8 cellular contexts compared by ENCODE assay signal in genomic region chr4:83012631-83013419, GRCh38. TPM values are rescaled to one million over a fixed set of nuclear protein-coding genes. Genes with fewer than 3 reads are reported as not detected.
DNase-seq lines count a peak whose midpoint lies in the region; ATAC-seq and TF ChIP-seq lines count a peak whose summit lies in the region.

No MANE protein-coding gene starts in this region.

- WGBS in IMR-90 (ENCODE audit: extremely low coverage in 2 of 2, insufficient read length in 1 of 2), 2 experiments = 1% methylated on average over 34 of the region's 80 CpGs; no CpG with 5 or more reads in 1 of the 2 experiments

- H3K9me3 ChIP-seq in IMR-90 (ENCODE audit: control insufficient read depth, insufficient read depth, low read length) (no peaks in the 10 kb centered on the region), OCI-LY7 (ENCODE audit: low read length) (no peaks in the 10 kb centered on the region), mucosa of rectum (ENCODE audit: control insufficient read depth in 2 of 2, low read length in 2 of 2) (no peaks in the 10 kb centered on the region)

- H3K23ac ChIP-seq in IMR-90 (ENCODE audit: low read depth, low read length) = peak overlapping the region; percentile 78

- H3K27ac ChIP-seq in IMR-90 (ENCODE audit: insufficient read depth, low read length) = peak overlapping the region; percentile 75
- H3K27ac ChIP-seq in OCI-LY7 (ENCODE audit: low read depth, low read length, poor library complexity, severe bottlenecking) = peak overlapping the region; percentile 92
- peak overlapping the region; percentile 74 to 79 for H3K27ac ChIP-seq in mucosa of rectum (ENCODE audit: low read depth in 2 of 2, low read length in 2 of 2)

- no peaks in the 10 kb centered on the region for H3K9me2 ChIP-seq in OCI-LY7 (ENCODE audit: insufficient read depth, low read length)

- H3K56ac ChIP-seq in IMR-90 (ENCODE audit: extremely low read depth, insufficient read depth, low read length) = peak overlapping the region; percentile 41

- no peaks in the 10 kb centered on the region for H4K20me1 ChIP-seq in IMR-90 (ENCODE audit: insufficient read depth, low read length)
- peaks cover 7% of the 10 kb centered on the region; the same call in 1 of the 2 replicates for H4K20me1 ChIP-seq in OCI-LY7 (ENCODE audit: insufficient read depth, low read length)

- TF ChIP-seq RAD21 in IMR-90 (IDR thresholded peaks at IDR 0.05; ENCODE audit: low read length) = peak; percentile 44

- CTCF ChIA-PET in IMR-90 (lab: Yijun Ruan, JAX) (interaction anchor here (0.9 to 1.0 kb wide), 3 partner anchors 10 to 131 kb away, joined by 3 to 4 read pairs (median 3); no protein-coding TSS in a partner anchor), OCI-LY7 (lab: Charles Lee; ENCODE audit: unreplicated experiment) (interaction anchor here (0.8 to 1.2 kb wide), 2 partner anchors 22 to 113 kb away, joined by 3 to 4 read pairs; partner anchors contain the start of gene COPS4)

- peaks cover 45% of the 10 kb centered on the region for H3K79me2 ChIP-seq in OCI-LY7 (ENCODE audit: insufficient read depth, low read depth, low read length)

- no peaks in the 10 kb centered on the region for H3K27me3 ChIP-seq in IMR-90 (ENCODE audit: control insufficient read depth, insufficient read depth, low read length)
- H3K27me3 ChIP-seq in mucosa of rectum (ENCODE audit: control insufficient read depth in 2 of 2, insufficient read depth in 2 of 2, low read length in 2 of 2) = no peaks in the 10 kb centered on the region

- in situ Hi-C loops in IMR-90 (cut with MboI; ENCODE audit: low sequenced_read_pairs) = no loop called here

- DNase-seq in DMS153 (lab: John Stamatoyannopoulos, UW) (peak; percentile 98), IMR-90 (peak; percentile 97), OCI-LY7 (ENCODE audit: low spot score) (peak; percentile 99), activated T-cell treated with anti-CD3 and anti-CD28 coated beads for 48 hours (ENCODE audit: low read depth) (peak; percentile 98), erythroblast (lab: John Stamatoyannopoulos, UW) (peak; percentile 98 to 99)
- peak; percentile 97 for DNase-seq in stimulated activated CD8-positive, alpha-beta memory T cell treated with anti-CD3 and anti-CD28 coated beads, Interleukin-4, amount 100 ng/mL, for 48 hours

- peak overlapping the region; percentile 74 for H3K14ac ChIP-seq in IMR-90 (replicated peaks; ENCODE audit: low read depth, low read length)

- peak overlapping the region; percentile 70 for H3K4me3 ChIP-seq in IMR-90 (ENCODE audit: insufficient read depth, low read depth, low read length)
- H3K4me3 ChIP-seq in OCI-LY7 (ENCODE audit: low read depth, low read length, poor library complexity, severe bottlenecking) = peak overlapping the region; percentile 97
- H3K4me3 ChIP-seq in mucosa of rectum (ENCODE audit: low read length in 2 of 2) = peak overlapping the region; percentile 82 to 92

- H4K8ac ChIP-seq in IMR-90 (ENCODE audit: low read depth in 2 of 2, low read length in 2 of 2) = peak overlapping the region; percentile 65 to 92

- H3K4me2 ChIP-seq in IMR-90 (ENCODE audit: low read depth, low read length) = peak overlapping the region; percentile 83
- peak overlapping the region; percentile 96 for H3K4me2 ChIP-seq in OCI-LY7 (ENCODE audit: low read length)

- peak overlapping the region; percentile 30; the same call in 1 of the 2 replicates for H2BK20ac ChIP-seq in IMR-90 (ENCODE audit: low read depth, low read length)

- BruUV-seq in IMR-90 (replicated peaks; lab: Mats Ljungman, UMichigan) = no TSS peak
- no TSS peak for BruUV-seq in OCI-LY7 (replicated peaks; lab: Mats Ljungman, UMichigan)

- peak; percentile 68 for TF ChIP-seq POLR2A in IMR-90 (IDR thresholded peaks at IDR 0.05; ENCODE audit: low read depth, low read length)
- peak; percentile 80 for TF ChIP-seq POLR2A in erythroblast (IDR thresholded peaks at IDR 0.05; ENCODE audit: low read length)

- POLR2A ChIA-PET in IMR-90 (lab: Charles Lee; ENCODE audit: unreplicated experiment) (interaction anchor here (1.2 kb wide), 1 partner anchor 22 kb away, joined by 7 read pairs; the partner anchor contains the start of gene COPS4), OCI-LY7 (lab: Charles Lee) (interaction anchor here (0.6 to 3.5 kb wide), 14 partner anchors 10 to 192 kb away, joined by 3 to 41 read pairs (median 4); partner anchors contain the start of genes COPS4 and THAP9)

- H3K9ac ChIP-seq in IMR-90 (ENCODE audit: low read depth, low read length) = peak overlapping the region; percentile 86
- H3K9ac ChIP-seq in mucosa of rectum (ENCODE audit: low read depth in 1 of 2, low read length in 2 of 2) = peak overlapping the region; percentile 74 to 80

- peak overlapping the region; percentile 95 for H3K18ac ChIP-seq in IMR-90 (ENCODE audit: low read depth, low read length)

- H2AK9ac ChIP-seq in IMR-90 (replicated peaks; ENCODE audit: low read depth, low read length, poor library complexity) = peak overlapping the region; percentile 5

- ATAC-seq in GM21528 (IDR thresholded peaks at IDR 0.05; ENCODE audit: low FRiP score, unreplicated experiment) (peak; percentile 84), IMR-90 (ENCODE audit: low read depth) (peak; percentile 95)

- peak overlapping the region; percentile 86 for H4K5ac ChIP-seq in IMR-90 (ENCODE audit: low read depth, low read length)

- H2BK120ac ChIP-seq in IMR-90 (ENCODE audit: low read depth, low read length) = peak overlapping the region; percentile 66

- peak overlapping the region; percentile 66 for H3K4ac ChIP-seq in IMR-90 (ENCODE audit: low read depth, low read length)

- H4K91ac ChIP-seq in IMR-90 (ENCODE audit: insufficient read depth, low read depth, low read length) = peak overlapping the region; percentile 84

- intact Hi-C loops in IMR-90 (cut with micrococcal nuclease) = loop anchor here (1.0 to 2.0 kb wide), 4 partner anchors 22 to 551 kb away; partner anchors contain the start of genes COPS4 and THAP9
- intact Hi-C loops in OCI-LY7 (cut with micrococcal nuclease; ENCODE audit: unreplicated experiment) = loop anchor here (1.0 to 5.0 kb wide), 5 partner anchors 21 to 641 kb away; partner anchors contain the start of gene HNRNPD

- H2BK5ac ChIP-seq in IMR-90 (ENCODE audit: low read depth, low read length, poor library complexity, severe bottlenecking) = peak overlapping the region; percentile 66

- peak; percentile 52 for TF ChIP-seq CTCF in IMR-90 (conservative IDR thresholded peaks at IDR 0.05; ENCODE audit: low read depth, low read length)
- peak; percentile 47 for TF ChIP-seq CTCF in OCI-LY7 (conservative IDR thresholded peaks at IDR 0.05; ENCODE audit: low read length)

- H3K9me1 ChIP-seq in IMR-90 (ENCODE audit: insufficient read depth, low read length) = no peaks in the 10 kb centered on the region

- H3K79me1 ChIP-seq in IMR-90 (ENCODE audit: low read depth in 1 of 2, low read length in 2 of 2) = peaks cover 0 to 15% of the 10 kb centered on the region in 2 experiments; a peak in 2 of 4 replicates

- H3K36me3 ChIP-seq in IMR-90 (ENCODE audit: control insufficient read depth, insufficient read depth, low read length) (no peaks in the 10 kb centered on the region), OCI-LY7 (ENCODE audit: insufficient read depth, low read length) (peaks cover 4% of the 10 kb centered on the region; the same call in 1 of the 2 replicates), mucosa of rectum (ENCODE audit: control insufficient read depth in 2 of 2, insufficient read depth in 2 of 2, low read length in 2 of 2) (no peaks in the 10 kb centered on the region)

- dilution Hi-C loops in IMR-90 (cut with HindIII; ENCODE audit: low sequenced_read_pairs, unreplicated experiment) = no loop called here

- H2AFZ ChIP-seq in IMR-90 (replicated peaks; ENCODE audit: low read length, poor library complexity) (peak overlapping the region; percentile 91), OCI-LY7 (ENCODE audit: low read length) (peak overlapping the region; percentile 88; the same call in 1 of the 2 replicates)

- H2BK15ac ChIP-seq in IMR-90 (ENCODE audit: low read depth, low read length) = peak overlapping the region; percentile 90

- no peak overlapping the region for H2AK5ac ChIP-seq in IMR-90 (ENCODE audit: low read depth, low read length)

- no peaks in the 10 kb centered on the region; the same call in 1 of the 2 replicates for H3K4me1 ChIP-seq in IMR-90 (ENCODE audit: control insufficient read depth, insufficient read depth, low read length)
- peaks cover 23% of the 10 kb centered on the region for H3K4me1 ChIP-seq in OCI-LY7 (ENCODE audit: insufficient read depth, low read length, poor library complexity, severe bottlenecking)
- peaks cover 22 to 24% of the 10 kb centered on the region in 2 donors for H3K4me1 ChIP-seq in mucosa of rectum (ENCODE audit: control insufficient read depth in 2 of 2, insufficient read depth in 2 of 2, low read length in 2 of 2)

TF ChIP-seq in IMR-90, 13 proteins besides CTCF, POLR2A, EP300 and RAD21 (continues in another document):
- TF ChIP-seq NFE2L2 (IDR thresholded peaks at IDR 0.05; ENCODE audit: low read depth, low read length) = peak; percentile 32; the same call in 1 of the 2 replicates
- TF ChIP-seq CHD1 (IDR thresholded peaks at IDR 0.05; ENCODE audit: low read depth, low read length) = peak; percentile 99; the same call in 1 of the 2 replicates
- TF ChIP-seq BHLHE40 (IDR thresholded peaks at IDR 0.05; ENCODE audit: low read depth, low read length) = peak; percentile 98
- TF ChIP-seq, protein P1, sequence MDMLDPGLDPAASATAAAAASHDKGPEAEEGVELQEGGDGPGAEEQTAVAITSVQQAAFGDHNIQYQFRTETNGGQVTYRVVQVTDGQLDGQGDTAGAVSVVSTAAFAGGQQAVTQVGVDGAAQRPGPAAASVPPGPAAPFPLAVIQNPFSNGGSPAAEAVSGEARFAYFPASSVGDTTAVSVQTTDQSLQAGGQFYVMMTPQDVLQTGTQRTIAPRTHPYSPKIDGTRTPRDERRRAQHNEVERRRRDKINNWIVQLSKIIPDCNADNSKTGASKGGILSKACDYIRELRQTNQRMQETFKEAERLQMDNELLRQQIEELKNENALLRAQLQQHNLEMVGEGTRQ (IDR thresholded peaks at IDR 0.05; ENCODE audit: low read depth, low read length) = peak; percentile 93
- peak; percentile 86 for TF ChIP-seq MXI1 (IDR thresholded peaks at IDR 0.05; ENCODE audit: borderline replicate concordance, low read depth, low read length)
- TF ChIP-seq MAZ (IDR thresholded peaks at IDR 0.05; ENCODE audit: borderline replicate concordance, low read depth, low read length) = peak; percentile 83; the same call in 1 of the 2 replicates

RNA-seq across cellular contexts. Expression of gene LIN54, which starts 2.2 kb away (rescaled TPM):
- total RNA-seq in IMR-90 (2012; rRNA removed) (23.9 and 26.9 TPM in 2 replicates), OCI-LY7 (2022) (47.6 and 59.1 TPM in 2 replicates)
- polyA plus RNA-seq in IMR-90 (2012; rRNA removed) = 5.3 and 5.4 TPM in 2 replicates
- 1.8 TPM in 2 replicates for polyA plus RNA-seq in IMR-90 (2012; cell fraction: cytosol; rRNA removed)
- 1.8 and 5.0 TPM in 2 replicates for polyA plus RNA-seq in IMR-90 (2012; cell fraction: nucleus; rRNA removed; ENCODE audit: low replicate concordance)
- 48.3 and 48.9 TPM in 2 replicates for total RNA-seq in OCI-LY7 (2014; rRNA removed; shearing (Covaris generic))

RNA-seq across cellular contexts. Expression of gene COPS4, which starts 22.2 kb away (rescaled TPM):
- total RNA-seq in IMR-90 (2012; rRNA removed) (107 and 115 TPM in 2 replicates), OCI-LY7 (2022) (35.5 and 38.5 TPM in 2 replicates)
- 40.1 and 42.7 TPM in 2 replicates for polyA plus RNA-seq in IMR-90 (2012; rRNA removed)
- polyA plus RNA-seq in IMR-90 (2012; cell fraction: cytosol; rRNA removed) = 8.2 and 10.4 TPM in 2 replicates
- polyA plus RNA-seq in IMR-90 (2012; cell fraction: nucleus; rRNA removed; ENCODE audit: low replicate concordance) = 4.2 and 21.9 TPM in 2 replicates
- total RNA-seq in OCI-LY7 (2014; rRNA removed; shearing (Covaris generic)) = 38.9 and 44.2 TPM in 2 replicates

Comparison
In these comparisons a context has a peak if more than half of its experiments do, and no peak if none do; other contexts are left out.
1. Peak in every context shown above with its lines: DNase-seq, ATAC-seq, H3K4me3 ChIP-seq and H3K27ac ChIP-seq.